18 cellular contexts compared by ENCODE assay signal in genomic region chr10:79335094-79335469, GRCh38. TPM values are rescaled to one million over a fixed set of nuclear protein-coding genes. Genes with fewer than 3 reads are reported as not detected.
A peak's percentile ranks its signal among the peaks of the same experiment; 100 is the strongest.
DNase-seq lines count a peak whose midpoint lies in the region; ATAC-seq and TF ChIP-seq lines count a peak whose summit lies in the region.
"Had no signal": no experiment of that assay in that cellular context is flagged by ENCODE, and none has a peak within 500 bp of the region (broad histone marks: within the 10 kb centered on the region; RNA-seq: fewer than 3 reads in every experiment).

No MANE protein-coding gene starts in this region.

- H2AFZ ChIP-seq in SK-N-SH (ENCODE audit: low read depth): no peak overlapping the region

- H4K20me1 ChIP-seq in SK-N-SH (ENCODE audit: insufficient read depth): no peaks in the 10 kb centered on the region

- H3K27ac ChIP-seq in SK-N-SH (ENCODE audit: low read depth in 2 of 2, low read length in 1 of 2): no peak overlapping the region
- H3K27ac ChIP-seq in right lobe of liver: peak overlapping the region in 2 of 3 donors; percentile 40 to 51
- H3K27ac ChIP-seq: spleen had no signal

- no peaks in the 10 kb centered on the region for H3K79me2 ChIP-seq in SK-N-SH (ENCODE audit: insufficient read depth)

- peaks cover 18% of the 10 kb centered on the region for H3K4me1 Mint-ChIP-seq in activated T-helper 17 cell treated with anti-CD3 and anti-CD28 coated beads, Interleukin-2, amount 50 U/mL, for 72 hours
- peaks cover 51% of the 10 kb centered on the region for H3K4me1 Mint-ChIP-seq in stimulated activated effector memory CD8-positive, alpha-beta T cell treated with anti-CD3 and anti-CD28 coated beads, Interleukin-12 subunit alpha, Interleukin-12 subunit beta, amount 100 ng/mL, for 72 hours

- H3K4me2 ChIP-seq in SK-N-SH: no peak overlapping the region

- H3K36me3 ChIP-seq in SK-N-SH (replicated peaks in 1 of 2; ENCODE audit: control insufficient read depth in 1 of 2, insufficient read depth in 2 of 2, low read length in 1 of 2) (no peaks in the 10 kb centered on the region), right lobe of liver (no peaks in the 10 kb centered on the region)
- H3K36me3 ChIP-seq: spleen had no signal

- CTCF ChIA-PET in SK-N-SH (lab: Yijun Ruan, JAX): interaction anchor here (1.8 kb wide), 1 partner anchor 11 kb away, joined by 11 read pairs; the partner anchor contains the start of gene PPIF

- DNase-seq in SK-N-SH (no peak), right lobe of liver (peak in 1 of 3 donors; percentile 14), NCI-H524 (lab: John Stamatoyannopoulos, UW) (no peak)
- DNase-seq in stimulated activated effector memory CD8-positive, alpha-beta T cell treated with anti-CD3 and anti-CD28 coated beads, Interleukin-12 subunit alpha, Interleukin-12 subunit beta, amount 100 ng/mL, for 72 hours (ENCODE audit: low spot score in 2 of 2): no peak
- DNase-seq in stimulated activated CD4-positive, alpha-beta T cell treated with anti-CD3 and anti-CD28 coated beads, Interleukin-4, amount 100 ng/mL, for 4 hours: no peak
- DNase-seq: activated B cell treated with CpG ODN at 0.5 μM for 24 hours, Caco-2, foreskin fibroblast, mesenchymal stem cell, NCI-H1694 treated with DMSO at 0.1 percent for 48 hours, NCI-H510A, spleen had no signal

- H3K27me3 Mint-ChIP-seq in activated T-helper 17 cell treated with anti-CD3 and anti-CD28 coated beads, Interleukin-2, amount 50 U/mL, for 72 hours: no peaks in the 10 kb centered on the region
- H3K27me3 Mint-ChIP-seq: activated B cell treated with CpG ODN at 0.5 μM for 24 hours; central memory CD8-positive, alpha-beta T cell had no signal

- POLR2A ChIA-PET in SK-N-SH (lab: Yijun Ruan, JAX): no interaction called here

- no peaks in the 10 kb centered on the region for H3K9me2 ChIP-seq in SK-N-SH

- peak overlapping the region; percentile 85 for H3K27ac Mint-ChIP-seq in activated T-helper 17 cell treated with anti-CD3 and anti-CD28 coated beads, Interleukin-2, amount 50 U/mL, for 72 hours
- H3K27ac Mint-ChIP-seq in stimulated activated effector memory CD8-positive, alpha-beta T cell treated with anti-CD3 and anti-CD28 coated beads, Interleukin-12 subunit alpha, Interleukin-12 subunit beta, amount 100 ng/mL, for 72 hours: peak overlapping the region; percentile 67

- no peaks in the 10 kb centered on the region for H3K36me3 Mint-ChIP-seq in activated T-helper 17 cell treated with anti-CD3 and anti-CD28 coated beads, Interleukin-2, amount 50 U/mL, for 72 hours (ENCODE audit: low read depth)
- peaks cover 5% of the 10 kb centered on the region for H3K36me3 Mint-ChIP-seq in stimulated activated effector memory CD8-positive, alpha-beta T cell treated with anti-CD3 and anti-CD28 coated beads, Interleukin-12 subunit alpha, Interleukin-12 subunit beta, amount 100 ng/mL, for 72 hours
- H3K36me3 Mint-ChIP-seq: activated naive CD4-positive, alpha-beta T cell treated with anti-CD3 and anti-CD28 coated beads, Interleukin-2, amount 50 U/mL, for 72 hours had no signal

- no peak for TF ChIP-seq RAD21 in SK-N-SH (IDR thresholded peaks at IDR 0.05; ENCODE audit: low read length)

- no peak for ATAC-seq in SK-N-SH treated with all-trans-retinoic acid at 6 μM for 48 hours
- ATAC-seq in activated T-helper 17 cell treated with anti-CD3 and anti-CD28 coated beads, Interleukin-2, amount 50 U/mL, for 72 hours (replicated peaks): no peak
- peak in 2 of 4 donors; percentile 25 to 28 for ATAC-seq in right lobe of liver
- no peak for ATAC-seq in stimulated activated effector memory CD8-positive, alpha-beta T cell treated with anti-CD3 and anti-CD28 coated beads, Interleukin-12 subunit alpha, Interleukin-12 subunit beta, amount 100 ng/mL, for 72 hours
- no peak for ATAC-seq in HG02884 (IDR thresholded peaks at IDR 0.05; ENCODE audit: unreplicated experiment)
- ATAC-seq: activated naive CD4-positive, alpha-beta T cell treated with anti-CD3 and anti-CD28 coated beads, Interleukin-2, amount 50 U/mL, for 72 hours had no signal

- TF ChIP-seq POLR2A in right lobe of liver (IDR thresholded peaks at IDR 0.05): no peak

- no peak for TF ChIP-seq EP300 in SK-N-SH (IDR thresholded peaks at IDR 0.05; ENCODE audit: borderline replicate concordance in 1 of 2, low read depth in 1 of 2, low read length in 1 of 2)

- WGBS in SK-N-SH (ENCODE audit: low lambda C conversion rate): 86% methylated on average over 1 of the region's 2 CpGs
- WGBS in right lobe of liver (ENCODE audit: insufficient coverage, low coverage, low lambda C conversion rate, missing lambda C conversion rate): 39% methylated on average over 2 of the region's 2 CpGs

- H3K27me3 ChIP-seq in SK-N-SH (ENCODE audit: insufficient read depth): no peaks in the 10 kb centered on the region
- H3K27me3 ChIP-seq in right lobe of liver: no peaks in the 10 kb centered on the region
- H3K27me3 ChIP-seq: spleen, testis had no signal

- peaks cover 7% of the 10 kb centered on the region for H3F3A ChIP-seq in SK-N-SH (replicated peaks; ENCODE audit: insufficient read depth)

- H3K9me3 Mint-ChIP-seq in activated T-helper 17 cell treated with anti-CD3 and anti-CD28 coated beads, Interleukin-2, amount 50 U/mL, for 72 hours: no peaks in the 10 kb centered on the region
- no peaks in the 10 kb centered on the region for H3K9me3 Mint-ChIP-seq in stimulated activated effector memory CD8-positive, alpha-beta T cell treated with anti-CD3 and anti-CD28 coated beads, Interleukin-12 subunit alpha, Interleukin-12 subunit beta, amount 100 ng/mL, for 72 hours
- H3K9me3 Mint-ChIP-seq: activated B cell treated with CpG ODN at 0.5 μM for 24 hours; central memory CD8-positive, alpha-beta T cell had no signal

- H3K9me3 ChIP-seq in SK-N-SH (no peaks in the 10 kb centered on the region), right lobe of liver (no peaks in the 10 kb centered on the region)
- H3K9me3 ChIP-seq: Caco-2, spleen, testis had no signal

- H3K4me3 ChIP-seq in SK-N-SH (ENCODE audit: low read depth in 2 of 2, low read length in 1 of 2) (no peak overlapping the region), right lobe of liver (no peak overlapping the region)
- H3K4me3 ChIP-seq: spleen, testis had no signal

- TF ChIP-seq CTCF in SK-N-SH (IDR thresholded peaks at IDR 0.05) (no peak), right lobe of liver (IDR thresholded peaks at IDR 0.05) (no peak)

- intact Hi-C loops in right lobe of liver (cut with DNase I): no loop called here

- H3K9ac ChIP-seq in SK-N-SH: no peak overlapping the region

- peaks cover 0 to 9% of the 10 kb centered on the region in 2 experiments; a peak in 2 of 4 replicates for H3K4me1 ChIP-seq in SK-N-SH (ENCODE audit: control insufficient read depth in 1 of 2, insufficient read depth in 2 of 2, low read depth in 1 of 2, low read length in 1 of 2)
- H3K4me1 ChIP-seq in right lobe of liver: peaks cover 0 to 33% (median 9%) of the 10 kb centered on the region in 4 donors
- H3K4me1 ChIP-seq: Caco-2 had no signal

- H3K4me3 Mint-ChIP-seq in activated T-helper 17 cell treated with anti-CD3 and anti-CD28 coated beads, Interleukin-2, amount 50 U/mL, for 72 hours: no peak overlapping the region
- no peak overlapping the region for H3K4me3 Mint-ChIP-seq in stimulated activated effector memory CD8-positive, alpha-beta T cell treated with anti-CD3 and anti-CD28 coated beads, Interleukin-12 subunit alpha, Interleukin-12 subunit beta, amount 100 ng/mL, for 72 hours
- H3K4me3 Mint-ChIP-seq: activated B cell treated with CpG ODN at 0.5 μM for 24 hours; central memory CD8-positive, alpha-beta T cell had no signal

TF ChIP-seq in SK-N-SH treated with all-trans-retinoic acid at 6 μM for 48 hours, 23 proteins besides CTCF, POLR2A, EP300 and RAD21:
- TF ChIP-seq ZNF70 (CRISPR knock-in tag; IDR thresholded peaks at IDR 0.05): peak; percentile 94
- no peak for TF ChIP-seq TOX (CRISPR knock-in tag; IDR thresholded peaks at IDR 0.05; ENCODE audit: borderline replicate concordance)

TF ChIP-seq in SK-N-SH, 30 proteins besides CTCF, POLR2A, EP300 and RAD21:
- TF ChIP-seq CHD2 (IDR thresholded peaks at IDR 0.05; ENCODE audit: low read length, partially characterized antibody): no peak
- no peak for TF ChIP-seq GABPA (IDR thresholded peaks at IDR 0.05; ENCODE audit: low read depth)
- TF ChIP-seq SIN3A (IDR thresholded peaks at IDR 0.05; ENCODE audit: borderline replicate concordance, low read depth, low read length): no peak
- TF ChIP-seq FOSL2 (IDR thresholded peaks at IDR 0.05; ENCODE audit: borderline replicate concordance, low read depth): no peak
- TF ChIP-seq RCOR1 (IDR thresholded peaks at IDR 0.05; ENCODE audit: low read length): no peak
- no peak for TF ChIP-seq ELF1 (IDR thresholded peaks at IDR 0.05)
- no peak for TF ChIP-seq TAF1 (IDR thresholded peaks at IDR 0.05; ENCODE audit: borderline replicate concordance, low read depth, low read length)
- TF ChIP-seq MEF2A (IDR thresholded peaks at IDR 0.05; ENCODE audit: borderline replicate concordance, low read depth): no peak
- no peak for TF ChIP-seq USF2 (IDR thresholded peaks at IDR 0.05; ENCODE audit: borderline replicate concordance, low read depth, low read length)
- TF ChIP-seq PBX3 (IDR thresholded peaks at IDR 0.05): no peak

RNA-seq across cellular contexts. Expression of gene PPIF, which starts 12.2 kb away (rescaled TPM):
- 73.8 and 85.9 TPM in 2 replicates for polyA plus RNA-seq in SK-N-SH (2012; rRNA removed)
- polyA plus RNA-seq in SK-N-SH (2012; cell fraction: cytosol; rRNA removed): 64.9 and 80.6 TPM in 2 replicates
- 163 and 169 TPM in 2 replicates for polyA plus RNA-seq in SK-N-SH (2012; cell fraction: nucleus; rRNA removed)
- 100 to 1,000 TPM in 1 of 2 donors, 10 to 100 TPM in 1; 73.7 to 170 TPM for total RNA-seq in activated T-helper 17 cell treated with anti-CD3 and anti-CD28 coated beads, Interleukin-2, amount 50 U/mL, for 72 hours
- total RNA-seq in right lobe of liver: 100 to 1,000 TPM in 1 of 6 experiments, 10 to 100 TPM in 5; 53.7 to 106 (median 90.1) TPM

Comparison
In these comparisons a context has a peak if more than half of its experiments do, and no peak if none do; other contexts are left out.
1. H3K27ac ChIP-seq: peak in right lobe of liver (2 of 3); none in SK-N-SH (0 of 2).